ENCODE assay signal across 11 cellular contexts in the genomic region with DNA sequence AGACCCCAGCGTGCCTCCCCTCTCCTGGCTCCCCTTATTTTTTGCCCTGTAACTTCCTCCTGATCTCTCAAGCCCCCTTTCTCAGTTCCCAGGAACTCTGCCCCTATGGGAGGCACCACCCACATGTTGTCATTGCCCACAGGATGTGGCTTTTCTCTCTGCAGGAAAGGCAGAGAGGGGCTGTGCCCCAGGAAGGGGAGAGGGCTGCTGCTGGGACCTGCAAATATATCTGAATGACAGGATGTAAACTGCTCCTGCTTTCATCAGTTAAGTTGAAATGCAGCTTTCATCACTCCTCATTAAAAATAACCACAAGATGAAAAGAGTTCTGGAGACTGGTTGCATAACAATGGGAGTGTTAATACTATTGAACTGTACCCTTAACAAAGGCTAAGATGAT.
A peak's percentile ranks its signal among the peaks of the same experiment; 100 is the strongest.
DNase-seq lines count a peak whose midpoint lies in the region; ATAC-seq and TF ChIP-seq lines count a peak whose summit lies in the region.
"Had no signal": no experiment of that assay in that cellular context is flagged by ENCODE, and none has a peak within 500 bp of the region (broad histone marks: within the 10 kb centered on the region; RNA-seq: fewer than 3 reads in every experiment).

No MANE protein-coding gene starts in this region.

- H3K27me3 Mint-ChIP-seq in chondrocyte (ENCODE audit: low read depth), result no peaks in the 10 kb centered on the region

- DNase-seq in A172 (ENCODE audit: low spot score), result peak; percentile 9
- DNase-seq in H4 (ENCODE audit: low spot score), result peak; percentile 33
- DNase-seq in SW480 (ENCODE audit: low spot score), result peak; percentile 96
- DNase-seq in chondrocyte (ENCODE audit: low spot score), result no peak
- DNase-seq in CD1c-positive myeloid dendritic cell (ENCODE audit: extremely low spot score), result no peak
- DNase-seq: activated gamma-delta T cell, cerebellar nuclear complex, NCI-H2029 treated with DMSO at 0.1 percent for 48 hours had no signal

- peaks cover 12% of the 10 kb centered on the region for H3K4me1 Mint-ChIP-seq in chondrocyte (ENCODE audit: low read depth)

- H3K9me3 Mint-ChIP-seq in chondrocyte (ENCODE audit: low read depth), result no peaks in the 10 kb centered on the region

- ATAC-seq in GM21825 (IDR thresholded peaks at IDR 0.05; ENCODE audit: unreplicated experiment), result no peak
- no peak for ATAC-seq in HG02885 (IDR thresholded peaks at IDR 0.05; ENCODE audit: poor library complexity, unreplicated experiment)
- ATAC-seq in HG03342 (IDR thresholded peaks at IDR 0.05; ENCODE audit: unreplicated experiment), result no peak

- H3K27ac Mint-ChIP-seq in chondrocyte (ENCODE audit: unreplicated experiment), result peak overlapping the region; percentile 51

- TF ChIP-seq CTCF in chondrocyte (IDR thresholded peaks at IDR 0.05), result no peak

- peaks cover 49% of the 10 kb centered on the region for H3K36me3 Mint-ChIP-seq in chondrocyte (ENCODE audit: low read depth)

- no peak overlapping the region for H3K4me3 Mint-ChIP-seq in chondrocyte (ENCODE audit: unreplicated experiment)

Comparison
In these comparisons a context has a peak if more than half of its experiments do, and no peak if none do; other contexts are left out.
1. DNase-seq: peak in A172 (single experiment), H4 (single experiment) and SW480 (single experiment); none in chondrocyte (single experiment) and CD1c-positive myeloid dendritic cell (single experiment).